ENCODE assay signal across 1 cellular context in the genomic region with DNA sequence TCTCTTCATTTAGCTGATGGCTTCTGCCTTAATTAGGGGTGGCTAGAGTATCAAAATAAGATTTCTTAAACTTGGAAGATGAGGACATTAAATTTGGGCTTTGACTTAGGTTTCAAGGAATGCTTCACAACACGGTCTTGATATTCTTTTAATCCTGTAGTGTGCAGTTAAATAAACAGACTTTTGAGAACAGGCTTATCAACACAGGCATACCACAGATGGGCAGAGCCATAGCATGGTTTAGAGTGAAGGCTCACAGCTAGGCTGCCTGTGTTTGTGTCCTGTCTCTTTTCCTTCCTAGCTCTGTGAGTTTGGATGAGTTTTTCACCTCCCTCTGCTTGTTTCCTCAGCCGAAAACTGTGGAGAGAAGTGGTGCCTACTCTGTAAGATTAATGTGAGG.
TF ChIP-seq lines count a peak whose summit lies in the region.

No MANE protein-coding gene starts in this region.

TF ChIP-seq in IMR-90, 13 proteins besides CTCF, POLR2A, EP300 and RAD21:
- TF ChIP-seq CHD1 (IDR thresholded peaks at IDR 0.05; ENCODE audit: low read depth, low read length) = no peak
- no peak for TF ChIP-seq SMC3 (IDR thresholded peaks at IDR 0.05; ENCODE audit: low read depth, low read length)
- no peak for TF ChIP-seq MXI1 (IDR thresholded peaks at IDR 0.05; ENCODE audit: borderline replicate concordance, low read depth, low read length)
- TF ChIP-seq MAFK (IDR thresholded peaks at IDR 0.05; ENCODE audit: low read depth, low read length) = no peak
- TF ChIP-seq BHLHE40 (IDR thresholded peaks at IDR 0.05; ENCODE audit: low read depth, low read length) = no peak
- no peak for TF ChIP-seq RFX5 (IDR thresholded peaks at IDR 0.05; ENCODE audit: low read depth, low read length)
- TF ChIP-seq, protein P1, sequence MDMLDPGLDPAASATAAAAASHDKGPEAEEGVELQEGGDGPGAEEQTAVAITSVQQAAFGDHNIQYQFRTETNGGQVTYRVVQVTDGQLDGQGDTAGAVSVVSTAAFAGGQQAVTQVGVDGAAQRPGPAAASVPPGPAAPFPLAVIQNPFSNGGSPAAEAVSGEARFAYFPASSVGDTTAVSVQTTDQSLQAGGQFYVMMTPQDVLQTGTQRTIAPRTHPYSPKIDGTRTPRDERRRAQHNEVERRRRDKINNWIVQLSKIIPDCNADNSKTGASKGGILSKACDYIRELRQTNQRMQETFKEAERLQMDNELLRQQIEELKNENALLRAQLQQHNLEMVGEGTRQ (IDR thresholded peaks at IDR 0.05; ENCODE audit: low read depth, low read length) = no peak
- TF ChIP-seq RCOR1 (IDR thresholded peaks at IDR 0.05; ENCODE audit: insufficient replicate concordance, low read length) = no peak
- TF ChIP-seq, protein P2, sequence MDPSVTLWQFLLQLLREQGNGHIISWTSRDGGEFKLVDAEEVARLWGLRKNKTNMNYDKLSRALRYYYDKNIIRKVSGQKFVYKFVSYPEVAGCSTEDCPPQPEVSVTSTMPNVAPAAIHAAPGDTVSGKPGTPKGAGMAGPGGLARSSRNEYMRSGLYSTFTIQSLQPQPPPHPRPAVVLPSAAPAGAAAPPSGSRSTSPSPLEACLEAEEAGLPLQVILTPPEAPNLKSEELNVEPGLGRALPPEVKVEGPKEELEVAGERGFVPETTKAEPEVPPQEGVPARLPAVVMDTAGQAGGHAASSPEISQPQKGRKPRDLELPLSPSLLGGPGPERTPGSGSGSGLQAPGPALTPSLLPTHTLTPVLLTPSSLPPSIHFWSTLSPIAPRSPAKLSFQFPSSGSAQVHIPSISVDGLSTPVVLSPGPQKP (IDR thresholded peaks at IDR 0.05; ENCODE audit: borderline replicate concordance, low read depth, low read length) = no peak
- no peak for TF ChIP-seq NFE2L2 (IDR thresholded peaks at IDR 0.05; ENCODE audit: low read depth, low read length)
- TF ChIP-seq MAZ (IDR thresholded peaks at IDR 0.05; ENCODE audit: borderline replicate concordance, low read depth, low read length) = no peak
- no peak for TF ChIP-seq CEBPB (IDR thresholded peaks at IDR 0.05; ENCODE audit: low read depth, low read length)
- no peak for TF ChIP-seq FOS (IDR thresholded peaks at IDR 0.05; ENCODE audit: low read depth, low read length)
TF ChIP-seq in IMR-90: peak in this region for 0.
